In genomic region chr11:16242806-16243205, GRCh38 we compare ENCODE assay signal across 17 cellular contexts.
DNase-seq lines count a peak whose midpoint lies in the region; ATAC-seq, FAIRE-seq and TF ChIP-seq lines count a peak whose summit lies in the region.
"Had no signal": no experiment of that assay in that cellular context is flagged by ENCODE, and none has a peak within 500 bp of the region (broad histone marks: within the 10 kb centered on the region; RNA-seq: fewer than 3 reads in every experiment).

No MANE protein-coding gene starts in this region.

- BruUV-seq in GM12878 (replicated peaks; lab: Mats Ljungman, UMichigan), result no TSS peak

- peak; percentile 98 for ATAC-seq in GM18907 (IDR thresholded peaks at IDR 0.05; ENCODE audit: unreplicated experiment)
- ATAC-seq in GM21786 (IDR thresholded peaks at IDR 0.05; ENCODE audit: unreplicated experiment), result peak; percentile 100
- peak; percentile 76 for ATAC-seq in HG03139 (IDR thresholded peaks at IDR 0.05; ENCODE audit: unreplicated experiment)
- ATAC-seq in GM12878, result peak; percentile 71
- ATAC-seq: effector memory CD8-positive, alpha-beta T cell; GM23338 had no signal

- no peak overlapping the region for H2AFZ ChIP-seq in GM12878 (ENCODE audit: control insufficient read depth, low read depth, low read length)
- H2AFZ ChIP-seq: GM23338 had no signal

- POLR2A ChIA-PET in GM12878 (lab: Charles Lee), result no interaction called here

- no peak overlapping the region for H3K4me2 ChIP-seq in GM12878 (ENCODE audit: control insufficient read depth, insufficient read depth)
- H3K4me2 ChIP-seq: GM23338 had no signal

- H3K9ac ChIP-seq in GM12878 (ENCODE audit: control insufficient read depth, insufficient read depth, low read length), result no peak overlapping the region

- in situ Hi-C loops in GM12878 (cut with MboI), result no loop called here

- RAD21 ChIA-PET in GM12878 (lab: Charles Lee; ENCODE audit: unreplicated experiment), result no interaction called here

- no peaks in the 10 kb centered on the region for H3K27me3 ChIP-seq in GM12878 (replicated peaks in 1 of 2; ENCODE audit: control insufficient read depth in 2 of 2, insufficient read depth in 2 of 2, low read length in 1 of 2)

- H3K9me3 Mint-ChIP-seq in activated T-helper 2 cell treated with anti-CD3 and anti-CD28 coated beads, Interferon-gamma antibody, Interleukin-2, Interleukin-4, amounts not matched to agents 10 μg/mL and 5 μg/mL and 100 μg/mL, durations not matched to agents 14 hours and 24 hours and 36 hours, result peaks cover 8% of the 10 kb centered on the region
- no peaks in the 10 kb centered on the region for H3K9me3 Mint-ChIP-seq in activated T-cell treated with anti-CD3 and anti-CD28 coated beads, Interleukin-2, amount 50 U/mL, for 24 hours
- H3K9me3 Mint-ChIP-seq in nephron progenitor cell, result peaks cover 21% of the 10 kb centered on the region

- no peak overlapping the region for H3K27ac ChIP-seq in GM12878 (ENCODE audit: control insufficient read depth, insufficient read depth)
- H3K27ac ChIP-seq: thoracic aorta had no signal

- no peak for TF ChIP-seq RAD21 in GM12878 (IDR thresholded peaks at IDR 0.05; ENCODE audit: insufficient read depth, low read depth, low read length)

- no peak for TF ChIP-seq POLR2A in GM12878 (IDR thresholded peaks at IDR 0.05; ENCODE audit: low read depth, low read length)

- CTCF ChIA-PET in GM12878 (lab: Yijun Ruan, JAX), result no interaction called here

- H3K79me2 ChIP-seq in GM12878 (ENCODE audit: control insufficient read depth, insufficient read depth, low read length), result no peaks in the 10 kb centered on the region

- intact Hi-C loops in GM12878 (cut with micrococcal nuclease; ENCODE audit: unreplicated experiment), result no loop called here
- intact Hi-C loops in activated T-helper 2 cell treated with anti-CD3 and anti-CD28 coated beads, Interferon-gamma antibody, Interleukin-2, Interleukin-4, amounts not matched to agents 10 μg/mL and 5 μg/mL and 100 μg/mL, durations not matched to agents 14 hours and 24 hours and 36 hours (cut with micrococcal nuclease), result no loop called here

- 0 out of 4 replicates have a peak, but pooled peaks of 1 of the 2 experiments have one; percentile 12 for TF ChIP-seq EP300 in GM12878 (IDR thresholded peaks at IDR 0.05; ENCODE audit: borderline replicate concordance in 1 of 2, control insufficient read depth in 1 of 2, low read depth in 2 of 2, low read length in 2 of 2)

- no peaks in the 10 kb centered on the region for H3K4me1 Mint-ChIP-seq in activated T-helper 2 cell treated with anti-CD3 and anti-CD28 coated beads, Interferon-gamma antibody, Interleukin-2, Interleukin-4, amounts not matched to agents 10 μg/mL and 5 μg/mL and 100 μg/mL, durations not matched to agents 14 hours and 24 hours and 36 hours (ENCODE audit: low read depth)
- no peaks in the 10 kb centered on the region for H3K4me1 Mint-ChIP-seq in activated T-cell treated with anti-CD3 and anti-CD28 coated beads, Interleukin-2, amount 50 U/mL, for 24 hours (ENCODE audit: low read depth)
- H3K4me1 Mint-ChIP-seq in nephron progenitor cell, result peaks cover 9% of the 10 kb centered on the region

- no peaks in the 10 kb centered on the region for H3K4me1 ChIP-seq in GM12878 (ENCODE audit: control insufficient read depth, insufficient read depth, low read length)

- no peak for TF ChIP-seq CTCF in GM12878 (IDR thresholded peaks at IDR 0.05 in 2 of 3, conservative IDR thresholded peaks at IDR 0.05 in 1 of 3; ENCODE audit: control insufficient read depth in 2 of 3, extremely low read depth in 1 of 3, insufficient read depth in 1 of 3, low read depth in 3 of 3, low read length in 3 of 3)
- TF ChIP-seq CTCF in nephron progenitor cell (IDR thresholded peaks at IDR 0.05), result no peak

- H3K36me3 ChIP-seq in GM12878 (ENCODE audit: control insufficient read depth in 2 of 2, insufficient read depth in 2 of 2, low read length in 1 of 2), result no peaks in the 10 kb centered on the region
- H3K36me3 ChIP-seq: thoracic aorta had no signal

- H3K36me3 Mint-ChIP-seq in activated T-helper 2 cell treated with anti-CD3 and anti-CD28 coated beads, Interferon-gamma antibody, Interleukin-2, Interleukin-4, amounts not matched to agents 10 μg/mL and 5 μg/mL and 100 μg/mL, durations not matched to agents 14 hours and 24 hours and 36 hours (ENCODE audit: low read depth), result no peaks in the 10 kb centered on the region
- H3K36me3 Mint-ChIP-seq in activated T-cell treated with anti-CD3 and anti-CD28 coated beads, Interleukin-2, amount 50 U/mL, for 24 hours (ENCODE audit: low read depth), result no peaks in the 10 kb centered on the region
- H3K36me3 Mint-ChIP-seq in nephron progenitor cell (ENCODE audit: low read depth), result peaks cover 18% of the 10 kb centered on the region

- no peak for DNase-seq in GM12878 (ENCODE audit: low read depth, low spot score)
- no peak for DNase-seq in activated T-helper 2 cell treated with anti-CD3 and anti-CD28 coated beads, Interferon-gamma antibody, Interleukin-2, Interleukin-4, amounts not matched to agents 10 μg/mL and 5 μg/mL and 100 μg/mL, durations not matched to agents 14 hours and 24 hours and 36 hours (ENCODE audit: low spot score)
- DNase-seq in activated T-cell treated with anti-CD3 and anti-CD28 coated beads, Interleukin-2, amount 50 U/mL, for 24 hours, result no peak
- DNase-seq in MV-4-11 (lab: John Stamatoyannopoulos, UW), result no peak
- no peak for DNase-seq in nephron progenitor cell
- DNase-seq: activated effector memory CD4-positive, alpha-beta T cell treated with anti-CD3 and anti-CD28 coated beads, Interleukin-2, amount 50 U/mL, for 16 hours; amygdala; cerebellar nuclear complex; effector memory CD8-positive, alpha-beta T cell; NCI-H774; stimulated activated CD4-positive, alpha-beta T cell treated with anti-CD3 and anti-CD28 coated beads, Interleukin-4, amount 100 ng/mL, for 1 hour; stimulated activated CD8-positive, alpha-beta memory T cell treated with anti-CD3 and anti-CD28 coated beads, Interleukin-4, amount 100 ng/mL, for 48 hours had no signal

- no peak for FAIRE-seq in GM12878 (lab: Jason Lieb, UNC)

- no peak overlapping the region for H3K27ac Mint-ChIP-seq in activated T-helper 2 cell treated with anti-CD3 and anti-CD28 coated beads, Interferon-gamma antibody, Interleukin-2, Interleukin-4, amounts not matched to agents 10 μg/mL and 5 μg/mL and 100 μg/mL, durations not matched to agents 14 hours and 24 hours and 36 hours
- H3K27ac Mint-ChIP-seq in activated T-cell treated with anti-CD3 and anti-CD28 coated beads, Interleukin-2, amount 50 U/mL, for 24 hours, result no peak overlapping the region
- no peak overlapping the region for H3K27ac Mint-ChIP-seq in nephron progenitor cell
- H3K27ac Mint-ChIP-seq: effector memory CD8-positive, alpha-beta T cell; GM23338 had no signal

- no peaks in the 10 kb centered on the region for H3K9me3 ChIP-seq in GM12878 (replicated peaks; ENCODE audit: control insufficient read depth, insufficient read depth, low read length)

- H3K4me3 ChIP-seq in GM12878, result no peak overlapping the region
- H3K4me3 ChIP-seq: GM23338, thoracic aorta had no signal

- H3K27me3 Mint-ChIP-seq in activated T-helper 2 cell treated with anti-CD3 and anti-CD28 coated beads, Interferon-gamma antibody, Interleukin-2, Interleukin-4, amounts not matched to agents 10 μg/mL and 5 μg/mL and 100 μg/mL, durations not matched to agents 14 hours and 24 hours and 36 hours (ENCODE audit: low read depth), result no peaks in the 10 kb centered on the region
- H3K27me3 Mint-ChIP-seq in activated T-cell treated with anti-CD3 and anti-CD28 coated beads, Interleukin-2, amount 50 U/mL, for 24 hours, result no peaks in the 10 kb centered on the region
- H3K27me3 Mint-ChIP-seq in nephron progenitor cell (ENCODE audit: low read depth, poor library complexity), result peaks cover 8% of the 10 kb centered on the region
- H3K27me3 Mint-ChIP-seq: effector memory CD8-positive, alpha-beta T cell had no signal

- H4K20me1 ChIP-seq in GM12878 (ENCODE audit: control insufficient read depth, insufficient read depth), result no peaks in the 10 kb centered on the region

- 0% methylated on average over 2 of the region's 2 CpGs for WGBS in GM12878 (ENCODE audit: insufficient coverage, insufficient replicate concordance, low lambda C conversion rate, missing lambda C conversion rate)

- H3K4me3 Mint-ChIP-seq in activated T-helper 2 cell treated with anti-CD3 and anti-CD28 coated beads, Interferon-gamma antibody, Interleukin-2, Interleukin-4, amounts not matched to agents 10 μg/mL and 5 μg/mL and 100 μg/mL, durations not matched to agents 14 hours and 24 hours and 36 hours (ENCODE audit: low read depth), result no peak overlapping the region
- H3K4me3 Mint-ChIP-seq in activated T-cell treated with anti-CD3 and anti-CD28 coated beads, Interleukin-2, amount 50 U/mL, for 24 hours, result no peak overlapping the region
- H3K4me3 Mint-ChIP-seq in nephron progenitor cell, result no peak overlapping the region
- H3K4me3 Mint-ChIP-seq: effector memory CD8-positive, alpha-beta T cell; GM23338 had no signal

- SMC1A ChIA-PET in GM12878 (lab: Charles Lee; ENCODE audit: uncharacterized antibody, unreplicated experiment), result no interaction called here

TF ChIP-seq in GM12878, 131 proteins besides CTCF, POLR2A, EP300 and RAD21:
- TF ChIP-seq SPI1 (IDR thresholded peaks at IDR 0.05; ENCODE audit: borderline replicate concordance, insufficient read depth, low read depth, low read length), result peak; percentile 75; the same call in 1 of the 2 replicates
- TF ChIP-seq DPF2 (IDR thresholded peaks at IDR 0.05), result no peak
TF ChIP-seq in GM12878: peak in this region for 1.
